ENCODE assay signal across 1 cellular context in genomic region chr17:59829217-59830006, GRCh38.
TF ChIP-seq lines count a peak whose summit lies in the region.

No MANE protein-coding gene starts in this region.

TF ChIP-seq in K562, 482 proteins besides CTCF, POLR2A, EP300 and RAD21 (continued from another document and continues in another):
- TF ChIP-seq NR2C1 (IDR thresholded peaks at IDR 0.05) (no peak; the same call in 1 of the 2 replicates), NR2C1 (tag; IDR thresholded peaks at IDR 0.05) (no peak; the same call in 1 of the 2 replicates), ZSCAN32 (CRISPR knock-in tag; IDR thresholded peaks at IDR 0.05) (no peak), RFX1 (IDR thresholded peaks at IDR 0.05) (peak; percentile 78), CBFB (CRISPR knock-in tag; IDR thresholded peaks at IDR 0.05) (no peak), ELF4 (CRISPR knock-in tag; IDR thresholded peaks at IDR 0.05) (no peak), SIN3A (IDR thresholded peaks at IDR 0.05; ENCODE audit: borderline replicate concordance in 2 of 2, control insufficient read depth in 1 of 2, low read depth in 2 of 2, low read length in 2 of 2) (no peak), FUS (optimal IDR thresholded peaks at IDR 0.05; ENCODE audit: low read depth, low read length) (no peak), NELFE (IDR thresholded peaks at IDR 0.05; ENCODE audit: insufficient read depth, insufficient read length) (no peak), NFIX (CRISPR knock-in tag; IDR thresholded peaks at IDR 0.05; ENCODE audit: low read depth) (no peak), ZC3H4 (CRISPR knock-in tag; IDR thresholded peaks at IDR 0.05; ENCODE audit: borderline replicate concordance) (no peak), SMC3 (conservative IDR thresholded peaks at IDR 0.05; ENCODE audit: insufficient read depth, low read depth, low read length) (no peak), ZNF253 (CRISPR knock-in tag; conservative IDR thresholded peaks at IDR 0.05) (no peak), NR2F6 (CRISPR knock-in tag; IDR thresholded peaks at IDR 0.05) (no peak), GTF2E2 (tag; IDR thresholded peaks at IDR 0.05) (peak; percentile 15), PPARD (CRISPR knock-in tag; IDR thresholded peaks at IDR 0.05) (no peak), NR4A1 (CRISPR knock-in tag; IDR thresholded peaks at IDR 0.05) (no peak), NR4A1 (tag; IDR thresholded peaks at IDR 0.05) (no peak), MGA (IDR thresholded peaks at IDR 0.05) (peak; percentile 11; the same call in 1 of the 2 replicates), CREB3L1 (IDR thresholded peaks at IDR 0.05; ENCODE audit: borderline replicate concordance, low read depth) (peak; percentile 47; the same call in 1 of the 2 replicates), ZNF518B (CRISPR knock-in tag; IDR thresholded peaks at IDR 0.05) (no peak), ADNP (tag; IDR thresholded peaks at IDR 0.05) (no peak), ZNF384 (IDR thresholded peaks at IDR 0.05; ENCODE audit: low read depth, low read length) (no peak), PYGO2 (tag; IDR thresholded peaks at IDR 0.05) (no peak), KLF16 (IDR thresholded peaks at IDR 0.05) (no peak), ZNF740 (CRISPR knock-in tag; IDR thresholded peaks at IDR 0.05) (0 out of 2 replicates have a peak, but pooled peaks have one; percentile 24), ZNF740 (tag; IDR thresholded peaks at IDR 0.05) (no peak), NKRF (IDR thresholded peaks at IDR 0.05; ENCODE audit: borderline replicate concordance) (no peak), FOXA3 (CRISPR knock-in tag; conservative IDR thresholded peaks at IDR 0.05 in 1 of 2, IDR thresholded peaks at IDR 0.05 in 1 of 2) (no peak), PHTF2 (CRISPR knock-in tag; IDR thresholded peaks at IDR 0.05) (no peak), CUX1 (CRISPR knock-in tag; IDR thresholded peaks at IDR 0.05) (peak; percentile 80; the same call in 1 of the 2 replicates), SAP30 (IDR thresholded peaks at IDR 0.05; ENCODE audit: borderline replicate concordance, insufficient read depth, low read depth, low read length, poor library complexity, severe bottlenecking) (no peak), ERF (CRISPR knock-in tag; IDR thresholded peaks at IDR 0.05) (no peak), COPS2 (conservative IDR thresholded peaks at IDR 0.05) (no peak), STAG1 (CRISPR knock-in tag; IDR thresholded peaks at IDR 0.05; ENCODE audit: borderline replicate concordance) (no peak), POLR2AphosphoS2 (IDR thresholded peaks at IDR 0.05; ENCODE audit: low read length) (no peak), SLC30A9 (CRISPR knock-in tag; IDR thresholded peaks at IDR 0.05) (no peak), ZNF311 (CRISPR knock-in tag; IDR thresholded peaks at IDR 0.05) (no peak)
